Comparison of ENCODE assay signal across 8 cellular contexts in genomic region chr7:128103498-128104108, GRCh38.
DNase-seq lines count a peak whose midpoint lies in the region; ATAC-seq, FAIRE-seq and TF ChIP-seq lines count a peak whose summit lies in the region.

No MANE protein-coding gene starts in this region.

- H3K9me3 ChIP-seq in CD4-positive, alpha-beta memory T cell (ENCODE audit: control insufficient read depth in 1 of 2, low read length in 2 of 2) = no peaks in the 10 kb centered on the region
- H3K9me3 ChIP-seq in SK-N-SH (no peaks in the 10 kb centered on the region), MM.1S (replicated peaks; ENCODE audit: insufficient read depth, low read length) (no peaks in the 10 kb centered on the region)

- H3K27me3 ChIP-seq in CD4-positive, alpha-beta memory T cell (ENCODE audit: insufficient read depth, low read length) = no peaks in the 10 kb centered on the region
- H3K27me3 ChIP-seq in SK-N-SH (ENCODE audit: insufficient read depth) = no peaks in the 10 kb centered on the region
- H3K27me3 ChIP-seq in MM.1S (replicated peaks; ENCODE audit: insufficient read depth, low read length) = no peaks in the 10 kb centered on the region

- H3K4me2 ChIP-seq in SK-N-SH (no peak overlapping the region; the same call in 1 of the 2 replicates), MM.1S (ENCODE audit: low read depth, low read length) (no peak overlapping the region)

- H3F3A ChIP-seq in SK-N-SH (replicated peaks; ENCODE audit: insufficient read depth) (peaks cover 3% of the 10 kb centered on the region), MM.1S (ENCODE audit: insufficient read depth, low read length) (peaks cover 16% of the 10 kb centered on the region)

- 34% methylated on average over 38 of the region's 44 CpGs for WGBS in SK-N-SH (ENCODE audit: low lambda C conversion rate)

- FAIRE-seq in urothelium cell line (lab: Jason Lieb, UNC) = no peak

- no peaks in the 10 kb centered on the region for H3K9me2 ChIP-seq in SK-N-SH
- H3K9me2 ChIP-seq in MM.1S (replicated peaks; ENCODE audit: insufficient read depth, low read length) = no peaks in the 10 kb centered on the region

- no peak for TF ChIP-seq RAD21 in SK-N-SH (IDR thresholded peaks at IDR 0.05; ENCODE audit: low read length)

- H3K27ac Mint-ChIP-seq in CD4-positive, alpha-beta memory T cell = peak overlapping the region in 2 of 7 donors; percentile 68 to 72
- H3K27ac Mint-ChIP-seq in progenitor cell of endocrine pancreas = peak overlapping the region; percentile 74

- H3K9ac ChIP-seq in SK-N-SH (no peak overlapping the region), MM.1S (ENCODE audit: low read length) (no peak overlapping the region)

- H4K20me1 ChIP-seq in SK-N-SH (ENCODE audit: insufficient read depth) (no peaks in the 10 kb centered on the region), MM.1S (ENCODE audit: insufficient read depth, low read length) (no peaks in the 10 kb centered on the region)

- peak overlapping the region in 1 of 2 donors; percentile 45 for H3K4me3 ChIP-seq in CD4-positive, alpha-beta memory T cell (ENCODE audit: low read length in 2 of 2)
- H3K4me3 ChIP-seq in SK-N-SH (ENCODE audit: low read depth in 2 of 2, low read length in 1 of 2) (no peak overlapping the region), fibroblast of mammary gland (ENCODE audit: control insufficient read depth, low read depth, low read length) (peak overlapping the region; percentile 47), MM.1S (ENCODE audit: low read length) (no peak overlapping the region)

- ATAC-seq in GM21423 (IDR thresholded peaks at IDR 0.05; ENCODE audit: unreplicated experiment) (peak; percentile 37), HG02588 (IDR thresholded peaks at IDR 0.05; ENCODE audit: unreplicated experiment) (no peak)

- POLR2A ChIA-PET in CD4-positive, alpha-beta memory T cell (lab: Charles Lee; ENCODE audit: partially characterized antibody) = interaction anchor here (0.9 kb wide), 1 partner anchor 32 kb away, joined by 3 read pairs; no protein-coding TSS in a partner anchor
- POLR2A ChIA-PET in SK-N-SH (lab: Yijun Ruan, JAX) = interaction anchor here (0.6 kb wide), 1 partner anchor 8 kb away, joined by 3 read pairs; no protein-coding TSS in a partner anchor

- H3K27ac ChIP-seq in CD4-positive, alpha-beta memory T cell (ENCODE audit: low read depth, low read length) = no peak overlapping the region
- H3K27ac ChIP-seq in SK-N-SH (ENCODE audit: low read depth in 2 of 2, low read length in 1 of 2) (no peak overlapping the region), MM.1S (ENCODE audit: low read length) (no peak overlapping the region)

- H3K4me1 ChIP-seq in CD4-positive, alpha-beta memory T cell (ENCODE audit: insufficient read depth, low read length) = peaks cover 25% of the 10 kb centered on the region
- H3K4me1 ChIP-seq in SK-N-SH (ENCODE audit: control insufficient read depth in 1 of 2, insufficient read depth in 2 of 2, low read depth in 1 of 2, low read length in 1 of 2) (peaks cover 0 to 17% of the 10 kb centered on the region in 2 experiments; a peak in 1 of 4 replicates), MM.1S (ENCODE audit: low read length) (peaks cover 16% of the 10 kb centered on the region)

- peak overlapping the region; percentile 79 to 91 (median 86) for H3K4me3 Mint-ChIP-seq in CD4-positive, alpha-beta memory T cell
- peak overlapping the region; percentile 56 for H3K4me3 Mint-ChIP-seq in progenitor cell of endocrine pancreas (ENCODE audit: low read depth)

- no peaks in the 10 kb centered on the region for H3K79me2 ChIP-seq in SK-N-SH (ENCODE audit: insufficient read depth)
- H3K79me2 ChIP-seq in MM.1S (ENCODE audit: low read length) = no peaks in the 10 kb centered on the region

- no peak overlapping the region for H2AFZ ChIP-seq in SK-N-SH (ENCODE audit: low read depth)
- H2AFZ ChIP-seq in MM.1S (ENCODE audit: low read length) = no peak overlapping the region

- no peaks in the 10 kb centered on the region for H3K36me3 ChIP-seq in CD4-positive, alpha-beta memory T cell (ENCODE audit: insufficient read depth, low read length)
- H3K36me3 ChIP-seq in SK-N-SH (replicated peaks in 1 of 2; ENCODE audit: control insufficient read depth in 1 of 2, insufficient read depth in 2 of 2, low read length in 1 of 2) (no peaks in the 10 kb centered on the region), MM.1S (replicated peaks; ENCODE audit: insufficient read depth, low read length) (no peaks in the 10 kb centered on the region)

- no peak for DNase-seq in CD4-positive, alpha-beta memory T cell
- peak; percentile 66 for DNase-seq in SK-N-SH
- DNase-seq in fibroblast of mammary gland (ENCODE audit: low read depth) = peak; percentile 68
- no peak for DNase-seq in progenitor cell of endocrine pancreas (ENCODE audit: low spot score, unreplicated experiment)
- DNase-seq in MM.1S = no peak
- no peak for DNase-seq in urothelium cell line (ENCODE audit: low spot score)

- H3K4me1 Mint-ChIP-seq in CD4-positive, alpha-beta memory T cell = peaks cover 25 to 69% (median 51%) of the 10 kb centered on the region in 4 donors
- H3K4me1 Mint-ChIP-seq in progenitor cell of endocrine pancreas (ENCODE audit: low read depth) = peaks cover 3% of the 10 kb centered on the region

- intact Hi-C loops in CD4-positive, alpha-beta memory T cell (cut with micrococcal nuclease) = no loop called here

- H3K36me3 Mint-ChIP-seq in CD4-positive, alpha-beta memory T cell = no peaks in the 10 kb centered on the region
- H3K36me3 Mint-ChIP-seq in progenitor cell of endocrine pancreas (ENCODE audit: insufficient read depth) = peaks cover 2% of the 10 kb centered on the region

- TF ChIP-seq CTCF in SK-N-SH (IDR thresholded peaks at IDR 0.05) (no peak), fibroblast of mammary gland (conservative IDR thresholded peaks at IDR 0.05; ENCODE audit: control insufficient read depth, insufficient read depth, low read depth, low read length) (no peak), progenitor cell of endocrine pancreas (IDR thresholded peaks at IDR 0.05; ENCODE audit: unreplicated experiment) (no peak), MM.1S (IDR thresholded peaks at IDR 0.05; ENCODE audit: low read length) (no peak)

- CTCF ChIA-PET in CD4-positive, alpha-beta memory T cell (lab: Charles Lee; ENCODE audit: partially characterized antibody) = interaction anchor here (0.9 to 2.0 kb wide), 4 partner anchors 10 to 43 kb away, joined by 3 to 7 read pairs (median 5); no protein-coding TSS in a partner anchor
- CTCF ChIA-PET in SK-N-SH (lab: Yijun Ruan, JAX) = interaction anchor here (0.6 to 4.0 kb wide), 7 partner anchors 20 to 848 kb away, joined by 3 to 15 read pairs (median 3); no protein-coding TSS in a partner anchor

- H3K9me3 Mint-ChIP-seq in CD4-positive, alpha-beta memory T cell = peaks cover 0 to 8% (median 0%) of the 10 kb centered on the region in 8 donors
- H3K9me3 Mint-ChIP-seq in progenitor cell of endocrine pancreas (ENCODE audit: low read depth) = no peaks in the 10 kb centered on the region

- H3K27me3 Mint-ChIP-seq in CD4-positive, alpha-beta memory T cell = no peaks in the 10 kb centered on the region
- peaks cover 67% of the 10 kb centered on the region for H3K27me3 Mint-ChIP-seq in progenitor cell of endocrine pancreas

- TF ChIP-seq EP300 in SK-N-SH (IDR thresholded peaks at IDR 0.05; ENCODE audit: borderline replicate concordance in 1 of 2, low read depth in 1 of 2, low read length in 1 of 2) = no peak

TF ChIP-seq in SK-N-SH, 30 proteins besides CTCF, POLR2A, EP300 and RAD21:
- TF ChIP-seq YY1 (IDR thresholded peaks at IDR 0.05; ENCODE audit: low read depth) = no peak
- TF ChIP-seq NRF1 (IDR thresholded peaks at IDR 0.05; ENCODE audit: low read depth, low read length) = no peak
- no peak for TF ChIP-seq CHD2 (IDR thresholded peaks at IDR 0.05; ENCODE audit: low read length, partially characterized antibody)
- TF ChIP-seq FOXJ3 (CRISPR knock-in tag; IDR thresholded peaks at IDR 0.05) = no peak
- no peak for TF ChIP-seq RXRA (IDR thresholded peaks at IDR 0.05; ENCODE audit: borderline replicate concordance, low read depth)
- TF ChIP-seq NFIC (IDR thresholded peaks at IDR 0.05; ENCODE audit: borderline replicate concordance) = 0 out of 2 replicates have a peak, but pooled peaks have one; percentile 23
- TF ChIP-seq RFX5 (IDR thresholded peaks at IDR 0.05; ENCODE audit: low read length) = no peak
- no peak for TF ChIP-seq JUND (IDR thresholded peaks at IDR 0.05)
- no peak for TF ChIP-seq GATA2 (CRISPR knock-in tag; IDR thresholded peaks at IDR 0.05)
- no peak for TF ChIP-seq PBX3 (IDR thresholded peaks at IDR 0.05)
- TF ChIP-seq TCF12 (IDR thresholded peaks at IDR 0.05) = no peak
- TF ChIP-seq MEF2A (IDR thresholded peaks at IDR 0.05; ENCODE audit: borderline replicate concordance, low read depth) = no peak
- TF ChIP-seq IRF3 (IDR thresholded peaks at IDR 0.05; ENCODE audit: low read depth, low read length) = no peak
- TF ChIP-seq USF2 (IDR thresholded peaks at IDR 0.05; ENCODE audit: borderline replicate concordance, low read depth, low read length) = no peak
- 0 out of 2 replicates have a peak, but pooled peaks have one; percentile 14 for TF ChIP-seq ELF1 (IDR thresholded peaks at IDR 0.05)

Comparison
In these comparisons a context has a peak if more than half of its experiments do, and no peak if none do; other contexts are left out.
1. DNase-seq: peak in SK-N-SH (single experiment) and fibroblast of mammary gland (single experiment); none in CD4-positive, alpha-beta memory T cell (0 of 5), progenitor cell of endocrine pancreas (single experiment), MM.1S (single experiment) and urothelium cell line (single experiment).